Comparison of ENCODE assay signal across 8 cellular contexts in genomic region chr22:29031236-29031982, GRCh38. TPM values are rescaled to one million over a fixed set of nuclear protein-coding genes. Genes with fewer than 3 reads are reported as not detected.
DNase-seq lines count a peak whose midpoint lies in the region; ATAC-seq and TF ChIP-seq lines count a peak whose summit lies in the region.

No MANE protein-coding gene starts in this region.

- H3K27ac Mint-ChIP-seq in chondrocyte (ENCODE audit: unreplicated experiment): peak overlapping the region; percentile 97

- TF ChIP-seq CTCF in LNCaP clone FGC (IDR thresholded peaks at IDR 0.05; ENCODE audit: control insufficient read depth, extremely low read depth, insufficient read depth): no peak
- peak; percentile 60 for TF ChIP-seq CTCF in chondrocyte (IDR thresholded peaks at IDR 0.05)

- intact Hi-C loops in left colon (cut with DNase I, micrococcal nuclease): loop anchor here (10.0 kb wide), 2 partner anchors 77 to 177 kb away; no protein-coding TSS in a partner anchor

- no peaks in the 10 kb centered on the region for H3K9me3 Mint-ChIP-seq in chondrocyte (ENCODE audit: low read depth)

- no peaks in the 10 kb centered on the region for H3K36me3 Mint-ChIP-seq in chondrocyte (ENCODE audit: low read depth)

- H3K4me3 ChIP-seq in LNCaP clone FGC (ENCODE audit: low read depth, low read length): peak overlapping the region; percentile 27; the same call in 1 of the 2 replicates

- in situ Hi-C loops in ACHN (cut with HindIII; ENCODE audit: low pct_ligation_motif_present, low pct_unique_long_range_greater_than_20kb, low sequenced_read_pairs): no loop called here

- ATAC-seq in left colon (peak; percentile 34), HG03521 (IDR thresholded peaks at IDR 0.05; ENCODE audit: unreplicated experiment) (no peak)

- H3K27me3 Mint-ChIP-seq in chondrocyte (ENCODE audit: low read depth): no peaks in the 10 kb centered on the region

- peaks cover 38% of the 10 kb centered on the region for H3K4me1 Mint-ChIP-seq in chondrocyte (ENCODE audit: low read depth)

- peak; percentile 97 for DNase-seq in ACHN
- DNase-seq in LNCaP clone FGC (ENCODE audit: low read depth): no peak
- no peak for DNase-seq in chondrocyte (ENCODE audit: low spot score)
- DNase-seq in left colon: peak; percentile 34 to 65
- DNase-seq in stromal cell of bone marrow (ENCODE audit: low read depth): peak; percentile 94
- DNase-seq in NCI-H2107 treated with DMSO at 0.1 percent for 48 hours (lab: John Stamatoyannopoulos, UW; ENCODE audit: unreplicated experiment): no peak
- DNase-seq in NCI-H1694 (lab: John Stamatoyannopoulos, UW): no peak

- peak overlapping the region; percentile 75 for H3K4me3 Mint-ChIP-seq in chondrocyte (ENCODE audit: unreplicated experiment)

RNA-seq across cellular contexts. Expression of gene C22orf31, which starts 30.2 kb away (rescaled TPM):
- total RNA-seq in chondrocyte (not detected in 3 replicates), left colon (not detected)

RNA-seq across cellular contexts. Expression of gene KREMEN1, which starts 41.4 kb away (rescaled TPM):
- total RNA-seq in chondrocyte: 5.0 to 7.3 TPM (median 7.3 TPM) in 3 replicates
- 10 to 100 TPM; 24.0 to 38.7 TPM for total RNA-seq in left colon

Comparison
In these comparisons a context has a peak if more than half of its experiments do, and no peak if none do; other contexts are left out.
1. DNase-seq: peak in ACHN (single experiment), left colon (2 of 2) and stromal cell of bone marrow (single experiment); none in LNCaP clone FGC (single experiment), chondrocyte (single experiment), NCI-H2107 treated with DMSO at 0.1 percent for 48 hours (single experiment) and NCI-H1694 (single experiment).